In genomic region chr5:163619951-163620350, GRCh38 we compare ENCODE assay signal across 15 cellular contexts.
A peak's percentile ranks its signal among the peaks of the same experiment; 100 is the strongest.
DNase-seq lines count a peak whose midpoint lies in the region; TF ChIP-seq lines count a peak whose summit lies in the region.
"Had no signal": no experiment of that assay in that cellular context is flagged by ENCODE, and none has a peak within 500 bp of the region (broad histone marks: within the 10 kb centered on the region; RNA-seq: fewer than 3 reads in every experiment).

No MANE protein-coding gene starts in this region.

- H3K27ac Mint-ChIP-seq in neural progenitor cell, result no peak overlapping the region
- H3K27ac Mint-ChIP-seq: CD8-positive, alpha-beta T cell had no signal

- no peaks in the 10 kb centered on the region for H3K79me2 ChIP-seq in neural progenitor cell (ENCODE audit: low read depth)

- H3K9ac ChIP-seq in neural progenitor cell, result no peak overlapping the region
- H3K9ac ChIP-seq: KMS-11 had no signal

- H3K4me2 ChIP-seq in neural progenitor cell, result no peak overlapping the region
- H3K4me2 ChIP-seq: KMS-11 had no signal

- H4K20me1 ChIP-seq in neural progenitor cell (ENCODE audit: low read depth), result no peaks in the 10 kb centered on the region

- peak; percentile 82 for DNase-seq in DMS 273 treated with DMSO at 0.1 percent for 48 hours (lab: John Stamatoyannopoulos, UW)
- DNase-seq in NCI-H446 treated with DMSO at 0.1 percent for 48 hours (lab: John Stamatoyannopoulos, UW), result peak; percentile 66
- peak; percentile 17 for DNase-seq in WERI-Rb-1
- DNase-seq in neural progenitor cell (ENCODE audit: low spot score), result peak; percentile 11
- DNase-seq in HK-2 (ENCODE audit: unreplicated experiment), result no peak
- no peak for DNase-seq in GM20000 (ENCODE audit: low spot score)
- DNase-seq in HuH-7 (ENCODE audit: low spot score), result no peak
- DNase-seq: Calu3; CD8-positive, alpha-beta T cell; DMS79 treated with DMSO at 0.1 percent for 48 hours; H7; NCI-H1417 treated with DMSO at 0.1 percent for 48 hours; NCI-H2029 treated with DMSO at 0.1 percent for 48 hours; NCI-H510A had no signal

- H3K27me3 ChIP-seq in WERI-Rb-1 (ENCODE audit: insufficient read depth, low read depth, severe bottlenecking) (no peaks in the 10 kb centered on the region), neural progenitor cell (no peaks in the 10 kb centered on the region)

- H3K4me1 Mint-ChIP-seq in neural progenitor cell, result peaks cover 5% of the 10 kb centered on the region

- peaks cover 2% of the 10 kb centered on the region for H3K9me3 ChIP-seq in WERI-Rb-1 (ENCODE audit: severe bottlenecking)
- no peaks in the 10 kb centered on the region for H3K9me3 ChIP-seq in neural progenitor cell (ENCODE audit: low read depth)

- H2AFZ ChIP-seq in neural progenitor cell (replicated peaks), result no peak overlapping the region

- H3K9me3 Mint-ChIP-seq in neural progenitor cell, result peaks cover 2% of the 10 kb centered on the region
- H3K9me3 Mint-ChIP-seq: CD8-positive, alpha-beta T cell had no signal

- H3F3A ChIP-seq in neural progenitor cell (ENCODE audit: low read depth), result no peaks in the 10 kb centered on the region

- H3K4me1 ChIP-seq in neural progenitor cell, result peaks cover 4% of the 10 kb centered on the region

- TF ChIP-seq CTCF in WERI-Rb-1 (IDR thresholded peaks at IDR 0.05; ENCODE audit: low read depth, low read length) (no peak), neural progenitor cell (IDR thresholded peaks at IDR 0.05) (no peak), GM20000 (IDR thresholded peaks at IDR 0.05; ENCODE audit: extremely low read depth, missing control alignments) (no peak)

- H3K4me3 Mint-ChIP-seq in neural progenitor cell, result no peak overlapping the region
- H3K4me3 Mint-ChIP-seq: CD8-positive, alpha-beta T cell had no signal

- H3K27me3 Mint-ChIP-seq in neural progenitor cell (ENCODE audit: insufficient read depth, low read depth), result no peaks in the 10 kb centered on the region

- H3K36me3 ChIP-seq in WERI-Rb-1 (no peaks in the 10 kb centered on the region), neural progenitor cell (no peaks in the 10 kb centered on the region)

- H3K27ac ChIP-seq in WERI-Rb-1, result no peak overlapping the region
- no peak overlapping the region for H3K27ac ChIP-seq in neural progenitor cell
- H3K27ac ChIP-seq: KMS-11 had no signal

- no peaks in the 10 kb centered on the region for H3K36me3 Mint-ChIP-seq in neural progenitor cell
- H3K36me3 Mint-ChIP-seq: CD8-positive, alpha-beta T cell had no signal

- no peak overlapping the region for H3K4me3 ChIP-seq in WERI-Rb-1 (ENCODE audit: low read depth, low read length)
- H3K4me3 ChIP-seq in neural progenitor cell, result no peak overlapping the region

Comparison
In these comparisons a context has a peak if more than half of its experiments do, and no peak if none do; other contexts are left out.
1. DNase-seq: peak in DMS 273 treated with DMSO at 0.1 percent for 48 hours (single experiment), NCI-H446 treated with DMSO at 0.1 percent for 48 hours (single experiment), WERI-Rb-1 (single experiment) and neural progenitor cell (single experiment); none in HK-2 (single experiment), GM20000 (single experiment) and HuH-7 (single experiment).